Comparison of ENCODE assay signal across 32 cellular contexts in the genomic region with DNA sequence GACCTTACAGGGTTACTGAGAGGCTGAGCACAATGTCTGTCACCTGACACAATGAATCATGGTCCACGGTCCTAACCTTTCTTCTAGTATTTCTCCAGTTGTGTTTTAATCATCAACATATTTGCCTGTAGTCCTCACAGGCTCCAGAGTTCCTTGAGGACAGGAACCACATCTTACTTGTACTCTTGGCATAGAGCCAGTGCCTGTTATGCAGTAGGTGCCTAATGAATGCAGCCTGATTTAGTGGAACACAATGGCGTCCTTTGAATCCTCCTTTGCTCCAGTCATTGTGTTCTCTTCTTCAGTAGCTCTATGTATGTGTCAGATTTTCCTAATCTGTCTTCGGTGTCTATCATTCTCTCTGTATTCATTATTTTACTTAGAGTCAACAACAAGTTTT.
"Had no signal": no experiment of that assay in that cellular context is flagged by ENCODE, and none has a peak within 500 bp of the region (broad histone marks: within the 10 kb centered on the region; RNA-seq: fewer than 3 reads in every experiment).

No MANE protein-coding gene starts in this region.

- H3K36me3 ChIP-seq: adrenal gland, esophagus muscularis mucosa, gastroesophageal sphincter, heart right ventricle, WERI-Rb-1 had no signal

- H3K4me1 ChIP-seq: adrenal gland, body of pancreas had no signal

- H3K27me3 ChIP-seq: adrenal gland, body of pancreas, heart right ventricle had no signal

- H3K4me3 ChIP-seq: adrenal gland, body of pancreas, esophagus muscularis mucosa, gastroesophageal sphincter, heart right ventricle had no signal

- DNase-seq: activated B cell treated with CpG ODN at 0.5 μM for 24 hours; activated CD4-positive, alpha-beta memory T cell treated with anti-CD3 and anti-CD28 coated beads for 36 hours; activated CD4-positive, alpha-beta T cell treated with anti-CD3 and anti-CD28 coated beads for 36 hours; activated CD4-positive, alpha-beta T cell treated with anti-CD3 and anti-CD28 coated beads, Interleukin-2, amount 10 ng/mL, durations not matched to agents 24 days and 14 days; activated CD8-positive, alpha-beta memory T cell treated with anti-CD3 and anti-CD28 coated beads, Interleukin-2, amount 10 ng/mL, durations not matched to agents 7 days and 5 days; activated CD8-positive, alpha-beta memory T cell treated with anti-CD3 and anti-CD28 coated beads, Interleukin-2, amount 50 U/mL, for 4 hours; activated CD8-positive, alpha-beta T cell treated with anti-CD3 and anti-CD28 coated beads, Interleukin-2, amount 10 ng/mL, durations not matched to agents 7 days and 5 days; activated effector memory CD4-positive, alpha-beta T cell treated with anti-CD3 and anti-CD28 coated beads, Interleukin-2, amount 50 U/mL, for 16 hours; activated naive CD4-positive, alpha-beta T cell treated with anti-CD3 and anti-CD28 coated beads for 36 hours; activated naive CD8-positive, alpha-beta T cell treated with anti-CD3 and anti-CD28 coated beads for 36 hours; activated naive CD8-positive, alpha-beta T cell treated with anti-CD3 and anti-CD28 coated beads, Interleukin-2, amount 50 U/mL, for 24 hours; activated T-cell treated with anti-CD3 and anti-CD28 coated beads, Interleukin-2, amount 50 U/mL, for 1 hour; activated T-cell treated with anti-CD3 and anti-CD28 coated beads, Interleukin-2, amount 50 U/mL, for 48 hours; adrenal gland; amygdala; aorta; body of pancreas; caudate nucleus; cortex of kidney; dermis blood vessel endothelial cell; effector CD4-positive, alpha-beta T cell; effector memory CD8-positive, alpha-beta T cell; erythroblast; foreskin melanocyte; heart right ventricle; T-helper 17 cell; T1000; WERI-Rb-1 had no signal

- ATAC-seq: activated CD4-positive, alpha-beta T cell treated with anti-CD3 and anti-CD28 coated beads for 36 hours; activated CD4-positive, CD25-positive, alpha-beta regulatory T cell treated with anti-CD3 and anti-CD28 coated beads, Interleukin-2, amount 50 U/mL, for 24 hours; activated CD8-positive, alpha-beta memory T cell treated with anti-CD3 and anti-CD28 coated beads, Interleukin-2, amount 10 ng/mL, durations not matched to agents 7 days and 5 days; activated CD8-positive, alpha-beta T cell treated with anti-CD3 and anti-CD28 coated beads, Interleukin-2, amount 10 ng/mL, durations not matched to agents 7 days and 5 days; activated naive CD8-positive, alpha-beta T cell treated with anti-CD3 and anti-CD28 coated beads, Interleukin-2, amount 50 U/mL, for 24 hours; body of pancreas; effector memory CD8-positive, alpha-beta T cell; gastroesophageal sphincter; heart right ventricle; T-helper 17 cell had no signal

- H3K27ac ChIP-seq: adrenal gland, body of pancreas, esophagus muscularis mucosa, gastroesophageal sphincter, heart right ventricle, WERI-Rb-1 had no signal

- FAIRE-seq: colon had no signal

- H3K9me3 ChIP-seq: adrenal gland, body of pancreas, esophagus muscularis mucosa, gastroesophageal sphincter, heart right ventricle had no signal
